ENCODE assay signal across 8 cellular contexts in the genomic region with DNA sequence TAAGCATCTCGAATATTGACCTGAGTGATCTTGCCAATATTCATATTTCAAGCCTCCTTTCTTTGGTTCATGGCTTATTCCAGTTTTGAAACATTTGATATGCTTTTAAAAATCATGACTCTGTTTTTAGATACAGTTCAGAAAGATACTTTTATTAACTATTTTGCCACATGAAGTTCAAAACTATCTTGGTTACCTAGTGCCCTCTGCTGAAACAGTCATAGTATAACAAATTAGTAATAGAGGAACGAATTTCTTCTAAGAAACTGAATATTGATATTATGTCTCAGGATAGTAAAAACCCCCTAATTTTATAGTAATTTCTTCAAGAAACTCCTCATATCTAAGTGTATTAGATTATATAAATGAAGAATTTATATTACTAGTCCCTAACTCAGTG. TPM values are rescaled to one million over a fixed set of nuclear protein-coding genes. Genes with fewer than 3 reads are reported as not detected.
DNase-seq lines count a peak whose midpoint lies in the region; ATAC-seq, FAIRE-seq and TF ChIP-seq lines count a peak whose summit lies in the region.

No MANE protein-coding gene starts in this region.

- WGBS in HepG2 (ENCODE audit: low lambda C conversion rate) = 1% methylated on average over 2 of the region's 2 CpGs

- POLR2A ChIA-PET in HepG2 (lab: Yijun Ruan, JAX) = no interaction called here

- no peaks in the 10 kb centered on the region for H3K36me3 Mint-ChIP-seq in CD4-positive, CD25-positive, alpha-beta regulatory T cell

- no peak for TF ChIP-seq POLR2A in HepG2 (IDR thresholded peaks at IDR 0.05; ENCODE audit: insufficient read depth in 1 of 2, low read depth in 2 of 2, low read length in 2 of 2)

- no peaks in the 10 kb centered on the region for H3K4me1 ChIP-seq in CD4-positive, CD25-positive, alpha-beta regulatory T cell (ENCODE audit: control insufficient read depth, insufficient read depth, low read length, poor library complexity, severe bottlenecking)
- H3K4me1 ChIP-seq in adipocyte (ENCODE audit: control insufficient read depth, insufficient read depth, low read length) (peaks cover 7% of the 10 kb centered on the region), HepG2 (ENCODE audit: insufficient read depth, low read length) (0 out of 2 replicates have a peak, but pooled peaks cover 14% of the 10 kb centered on the region)

- H4K20me1 ChIP-seq in HepG2 (ENCODE audit: insufficient read depth, low read length) = no peaks in the 10 kb centered on the region

- intact Hi-C loops in HepG2 (cut with micrococcal nuclease; ENCODE audit: unreplicated experiment) = loop anchor here (2.0 to 10.0 kb wide), 2 partner anchors 52 to 100 kb away; partner anchors contain the start of gene RC3H1

- DNase-seq in CD4-positive, CD25-positive, alpha-beta regulatory T cell = peak in 2 of 3 donors; percentile 18 to 26
- peak; percentile 27 for DNase-seq in HTR-8/SVneo (ENCODE audit: insufficient read length, low spot score)
- DNase-seq in adipocyte (ENCODE audit: low read depth) = peak; percentile 58
- DNase-seq in HepG2 (ENCODE audit: low spot score) = no peak
- DNase-seq in activated gamma-delta T cell treated with Interleukin-2 at 50 U/mL for 16 hours = no peak
- no peak for DNase-seq in activated CD8-positive, alpha-beta memory T cell treated with anti-CD3 and anti-CD28 coated beads for 24 hours

- FAIRE-seq in HTR-8/SVneo (lab: Jason Lieb, UNC) = no peak
- FAIRE-seq in HepG2 (lab: Jason Lieb, UNC) = no peak

- H3K27ac ChIP-seq in CD4-positive, CD25-positive, alpha-beta regulatory T cell (ENCODE audit: insufficient read depth, low read length, poor library complexity, severe bottlenecking) = no peak overlapping the region
- no peak overlapping the region for H3K27ac ChIP-seq in HepG2 (ENCODE audit: extremely low read length, insufficient read depth, low read length)

- no peaks in the 10 kb centered on the region for H3K4me1 Mint-ChIP-seq in CD4-positive, CD25-positive, alpha-beta regulatory T cell

- no peaks in the 10 kb centered on the region for H3K36me3 ChIP-seq in CD4-positive, CD25-positive, alpha-beta regulatory T cell (ENCODE audit: control insufficient read depth, insufficient read depth, low read length)
- H3K36me3 ChIP-seq in adipocyte (ENCODE audit: control insufficient read depth, insufficient read depth, low read length, severe bottlenecking) (no peaks in the 10 kb centered on the region), HepG2 (replicated peaks in 1 of 2; ENCODE audit: control insufficient read depth in 1 of 2, insufficient read depth in 2 of 2, low read length in 2 of 2) (no peaks in the 10 kb centered on the region)

- in situ Hi-C loops in HepG2 (cut with HindIII; ENCODE audit: extremely low pct_ligation_motif_present, low pct_unique_long_range_greater_than_20kb) = loop anchor here (10.0 kb wide), 1 partner anchor 210 kb away; the partner anchor contains the start of genes GAS5 and ZBTB37

- no peaks in the 10 kb centered on the region for H3K27me3 ChIP-seq in CD4-positive, CD25-positive, alpha-beta regulatory T cell (ENCODE audit: control insufficient read depth, insufficient read depth, low read length)
- no peaks in the 10 kb centered on the region for H3K27me3 ChIP-seq in adipocyte (replicated peaks; ENCODE audit: control insufficient read depth, insufficient read depth, low read length)
- H3K27me3 ChIP-seq in HepG2 (ENCODE audit: control insufficient read depth in 1 of 2, insufficient read depth in 2 of 2, low read length in 2 of 2) = no peaks in the 10 kb centered on the region

- ATAC-seq in CD4-positive, CD25-positive, alpha-beta regulatory T cell (ENCODE audit: low read depth in 2 of 2) = no peak
- ATAC-seq in HepG2 (no peak), HG03095 (IDR thresholded peaks at IDR 0.05; ENCODE audit: unreplicated experiment) (no peak), HG03159 (IDR thresholded peaks at IDR 0.05; ENCODE audit: unreplicated experiment) (no peak)

- H3K27ac Mint-ChIP-seq in CD4-positive, CD25-positive, alpha-beta regulatory T cell = no peak overlapping the region

- no peaks in the 10 kb centered on the region for H3K9me3 ChIP-seq in CD4-positive, CD25-positive, alpha-beta regulatory T cell (ENCODE audit: control insufficient read depth in 2 of 2, low read length in 2 of 2)
- no peaks in the 10 kb centered on the region for H3K9me3 ChIP-seq in adipocyte (ENCODE audit: control insufficient read depth, low read length)
- H3K9me3 ChIP-seq in HepG2 (ENCODE audit: low read length) = no peaks in the 10 kb centered on the region

- H3K9me3 Mint-ChIP-seq in CD4-positive, CD25-positive, alpha-beta regulatory T cell = peaks cover 0 to 5% (median 0%) of the 10 kb centered on the region in 7 donors

- TF ChIP-seq EP300 in HepG2 (IDR thresholded peaks at IDR 0.05; ENCODE audit: low read depth in 2 of 2, low read length in 2 of 2) (no peak), HepG2 (CRISPR knock-in tag; IDR thresholded peaks at IDR 0.05; ENCODE audit: borderline replicate concordance) (no peak)

- TF ChIP-seq CTCF in HepG2 (CRISPR knock-in tag; IDR thresholded peaks at IDR 0.05) = peak; percentile 37; the same call in 1 of the 2 replicates

- H3K4me2 ChIP-seq in HepG2 (ENCODE audit: low read depth, low read length) = no peak overlapping the region

- BruUV-seq in HepG2 (replicated peaks; lab: Mats Ljungman, UMichigan) = no TSS peak

- no peak overlapping the region for H3K4me3 Mint-ChIP-seq in CD4-positive, CD25-positive, alpha-beta regulatory T cell

- no peaks in the 10 kb centered on the region for H3K79me2 ChIP-seq in HepG2 (ENCODE audit: insufficient read depth, low read length)

- H2AFZ ChIP-seq in HepG2 (ENCODE audit: low read length) = no peak overlapping the region

- no peak for TF ChIP-seq RAD21 in HepG2 (CRISPR knock-in tag; IDR thresholded peaks at IDR 0.05)

- CTCF ChIA-PET in HepG2 (lab: Yijun Ruan, JAX; ENCODE audit: low intra/inter-chr PET ratio, low total read pairs) = no interaction called here

- H3K4me3 ChIP-seq in CD4-positive, CD25-positive, alpha-beta regulatory T cell (ENCODE audit: low read depth, low read length) = no peak overlapping the region
- H3K4me3 ChIP-seq in adipocyte (ENCODE audit: low read length) = no peak overlapping the region
- no peak overlapping the region for H3K4me3 ChIP-seq in HepG2 (replicated peaks in 1 of 3; ENCODE audit: insufficient read depth in 1 of 3, low read depth in 2 of 3, low read length in 3 of 3)

- H3K9ac ChIP-seq in adipocyte (ENCODE audit: low read length) (no peak overlapping the region), HepG2 (ENCODE audit: insufficient read depth, low read depth, low read length) (no peak overlapping the region)

- H3K27me3 Mint-ChIP-seq in CD4-positive, CD25-positive, alpha-beta regulatory T cell = peaks cover 22% of the 10 kb centered on the region

TF ChIP-seq in HepG2, 621 proteins besides CTCF, POLR2A, EP300 and RAD21 (continues in another document):
- TF ChIP-seq, protein P1, sequence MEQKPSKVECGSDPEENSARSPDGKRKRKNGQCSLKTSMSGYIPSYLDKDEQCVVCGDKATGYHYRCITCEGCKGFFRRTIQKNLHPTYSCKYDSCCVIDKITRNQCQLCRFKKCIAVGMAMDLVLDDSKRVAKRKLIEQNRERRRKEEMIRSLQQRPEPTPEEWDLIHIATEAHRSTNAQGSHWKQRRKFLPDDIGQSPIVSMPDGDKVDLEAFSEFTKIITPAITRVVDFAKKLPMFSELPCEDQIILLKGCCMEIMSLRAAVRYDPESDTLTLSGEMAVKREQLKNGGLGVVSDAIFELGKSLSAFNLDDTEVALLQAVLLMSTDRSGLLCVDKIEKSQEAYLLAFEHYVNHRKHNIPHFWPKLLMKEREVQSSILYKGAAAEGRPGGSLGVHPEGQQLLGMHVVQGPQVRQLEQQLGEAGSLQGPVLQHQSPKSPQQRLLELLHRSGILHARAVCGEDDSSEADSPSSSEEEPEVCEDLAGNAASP (CRISPR knock-in tag; IDR thresholded peaks at IDR 0.05; ENCODE audit: borderline replicate concordance) = no peak
- TF ChIP-seq ZNF501 (CRISPR knock-in tag; IDR thresholded peaks at IDR 0.05) (no peak), CBX2 (IDR thresholded peaks at IDR 0.05; ENCODE audit: low read depth, low read length) (no peak), CBX2 (CRISPR knock-in tag; IDR thresholded peaks at IDR 0.05; ENCODE audit: low read depth) (no peak)

RNA-seq across cellular contexts. Expression of gene RC3H1, which starts 52.6 kb away (rescaled TPM):
- total RNA-seq in CD4-positive, CD25-positive, alpha-beta regulatory T cell = 54.7 TPM
- 1 to 10 TPM; 2.8 to 6.1 (median 5.0) TPM for polyA plus RNA-seq in CD4-positive, CD25-positive, alpha-beta regulatory T cell
- 19.6 and 24.4 TPM in 2 replicates for total RNA-seq in HepG2 (2016; rRNA removed; fragmentation: Illumina TruSeq; extraction: Trizol)
- 6.7 and 7.2 TPM in 2 replicates for total RNA-seq in HepG2 (2016; cell fraction: cytosol; rRNA removed; fragmentation: Illumina TruSeq; extraction: Trizol; ENCODE audit: low read depth)
- total RNA-seq in HepG2 (2016; cell fraction: insoluble cytoplasmic fraction; rRNA removed; fragmentation: Illumina TruSeq; extraction: Trizol) = 18.3 and 27.5 TPM in 2 replicates
- 11.2 and 12.6 TPM in 2 replicates for total RNA-seq in HepG2 (2016; cell fraction: membrane; rRNA removed; fragmentation: Illumina TruSeq; extraction: Trizol)
- total RNA-seq in HepG2 (2016; cell fraction: nucleus; rRNA removed; fragmentation: Illumina TruSeq; extraction: Trizol) = 21.3 and 26.1 TPM in 2 replicates
- 8.5 and 11.2 TPM in 2 replicates for polyA plus RNA-seq in HepG2 (2011; rRNA removed)
- 5.1 and 6.3 TPM in 2 replicates for polyA plus RNA-seq in HepG2 (2011; cell fraction: cytosol; rRNA removed)
- 7.4 and 7.9 TPM in 2 replicates for polyA plus RNA-seq in HepG2 (2011; cell fraction: nucleus; rRNA removed)
- polyA plus RNA-seq in HepG2 (2012) = 2.5 and 2.9 TPM in 2 replicates
- 0.45 and 0.52 TPM in 2 replicates for polyA plus RNA-seq in HepG2 (2016; cell fraction: cytosol; fragmentation: Illumina TruSeq; extraction: Trizol; ENCODE audit: low read depth)
- polyA plus RNA-seq in HepG2 (2016; cell fraction: insoluble cytoplasmic fraction; fragmentation: Illumina TruSeq; extraction: Trizol; ENCODE audit: low read depth) = 9.6 and 9.9 TPM in 2 replicates
- polyA plus RNA-seq in HepG2 (2016; cell fraction: membrane; fragmentation: Illumina TruSeq; extraction: Trizol; ENCODE audit: low read depth) = 1.7 and 1.9 TPM in 2 replicates
- polyA plus RNA-seq in HepG2 (2016; cell fraction: nucleus; fragmentation: Illumina TruSeq; extraction: Trizol; ENCODE audit: insufficient read depth, low read depth) = 12.3 and 12.8 TPM in 2 replicates
- 45.1 and 87.7 TPM in 2 replicates for polyA minus RNA-seq in HepG2 (2011; rRNA and poly(A)+ RNA removed; ENCODE audit: low replicate concordance)
- polyA minus RNA-seq in HepG2 (2011; cell fraction: cytosol; rRNA and poly(A)+ RNA removed) = 29.5 and 31.7 TPM in 2 replicates
- polyA minus RNA-seq in HepG2 (2011; cell fraction: nucleus; rRNA and poly(A)+ RNA removed) = 42.6 and 69.6 TPM in 2 replicates

Comparison
In these comparisons a context has a peak if more than half of its experiments do, and no peak if none do; other contexts are left out.
1. DNase-seq: peak in CD4-positive, CD25-positive, alpha-beta regulatory T cell (2 of 3), HTR-8/SVneo (single experiment) and adipocyte (single experiment); none in HepG2 (single experiment), activated gamma-delta T cell treated with Interleukin-2 at 50 U/mL for 16 hours (single experiment) and activated CD8-positive, alpha-beta memory T cell treated with anti-CD3 and anti-CD28 coated beads for 24 hours (single experiment).